18 cellular contexts compared by ENCODE assay signal in the genomic region with DNA sequence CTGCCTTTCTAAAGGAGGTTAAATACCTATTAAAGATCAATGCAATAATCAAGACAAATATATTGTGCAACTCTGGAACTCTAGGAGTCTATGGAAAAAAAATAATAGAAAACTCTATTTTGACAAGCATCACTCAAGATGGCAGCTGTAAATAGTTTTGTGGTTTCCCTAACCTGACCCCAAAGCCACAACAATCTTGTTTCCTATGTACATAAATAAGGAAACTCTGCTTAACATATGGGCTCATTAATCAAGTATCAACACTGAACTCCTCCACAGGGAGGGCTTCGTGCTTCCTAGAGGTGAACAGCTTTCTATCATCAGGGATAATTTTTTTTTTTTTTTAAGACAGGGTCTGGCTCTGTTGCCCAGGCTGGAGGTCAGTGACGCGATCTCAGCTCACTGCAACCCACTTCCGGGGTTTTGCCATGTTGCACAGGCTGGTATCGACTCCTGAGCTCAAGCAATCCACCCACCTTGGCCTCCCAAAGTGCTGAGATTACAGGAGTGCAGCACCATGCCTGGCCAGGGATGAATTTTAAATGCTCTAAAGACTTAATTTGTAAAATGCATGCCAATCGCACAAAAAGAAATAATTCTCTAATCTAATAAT.
DNase-seq lines count a peak whose midpoint lies in the region; ATAC-seq and TF ChIP-seq lines count a peak whose summit lies in the region.
"Had no signal": no experiment of that assay in that cellular context is flagged by ENCODE, and none has a peak within 500 bp of the region (broad histone marks: within the 10 kb centered on the region; RNA-seq: fewer than 3 reads in every experiment).

No MANE protein-coding gene starts in this region.

- TF ChIP-seq POLR2A in NB4 (IDR thresholded peaks at IDR 0.05; ENCODE audit: extremely low read depth, insufficient read length) = no peak

- H3K4me3 ChIP-seq in NB4 (ENCODE audit: low read depth, low read length) = no peak overlapping the region

- DNase-seq in stimulated activated naive CD8-positive, alpha-beta T cell treated with anti-CD3 and anti-CD28 coated beads, Interleukin-15, Interleukin-2, amounts not matched to agents 100 U/mL and 50 U/mL, for 24 hours = no peak
- peak; percentile 31 for DNase-seq in NB4 (ENCODE audit: low read depth)
- DNase-seq in central memory CD4-positive, alpha-beta T cell = peak; percentile 19
- DNase-seq: brain microvascular endothelial cell; HFFc6; left cardiac atrium; NCI-H1105 treated with DMSO at 0.1 percent for 48 hours; NCI-H748 treated with DMSO at 0.1 percent for 48 hours; occipital lobe; stimulated activated CD4-positive, alpha-beta T cell treated with anti-CD3 and anti-CD28 coated beads, Interleukin-4, amount 100 ng/mL, for 1 hour had no signal

- H3K27ac Mint-ChIP-seq in stimulated activated naive CD8-positive, alpha-beta T cell treated with anti-CD3 and anti-CD28 coated beads, Interleukin-15, Interleukin-2, amounts not matched to agents 100 ng/mL and 50 ng/mL, for 24 hours = peak overlapping the region; percentile 17
- H3K27ac Mint-ChIP-seq: HFFc6 had no signal

- no peaks in the 10 kb centered on the region for H3K9me3 Mint-ChIP-seq in stimulated activated naive CD8-positive, alpha-beta T cell treated with anti-CD3 and anti-CD28 coated beads, Interleukin-15, Interleukin-2, amounts not matched to agents 100 ng/mL and 50 ng/mL, for 24 hours
- H3K9me3 Mint-ChIP-seq: activated naive CD4-positive, alpha-beta T cell treated with anti-CD3 and anti-CD28 coated beads, Interleukin-2, amount 50 U/mL, for 72 hours; HFFc6 had no signal

- no peak for ATAC-seq in stimulated activated naive CD8-positive, alpha-beta T cell treated with anti-CD3 and anti-CD28 coated beads, Interleukin-15, Interleukin-2, amounts not matched to agents 100 U/mL and 50 U/mL, for 24 hours
- ATAC-seq in HG03039 (IDR thresholded peaks at IDR 0.05; ENCODE audit: unreplicated experiment) = no peak
- no peak for ATAC-seq in HG02981 (IDR thresholded peaks at IDR 0.05; ENCODE audit: unreplicated experiment)
- ATAC-seq in HG03097 (IDR thresholded peaks at IDR 0.05; ENCODE audit: low FRiP score, unreplicated experiment) = no peak
- ATAC-seq in HG03378 (IDR thresholded peaks at IDR 0.05; ENCODE audit: unreplicated experiment) = no peak
- ATAC-seq: activated naive CD4-positive, alpha-beta T cell treated with anti-CD3 and anti-CD28 coated beads, Interleukin-2, amount 50 U/mL, for 72 hours; HepG2; left cardiac atrium; SK-N-SH treated with all-trans-retinoic acid at 6 μM for 48 hours had no signal

- TF ChIP-seq CTCF in NB4 (IDR thresholded peaks at IDR 0.05; ENCODE audit: low read depth, low read length) = no peak

- no peaks in the 10 kb centered on the region for H3K27me3 Mint-ChIP-seq in stimulated activated naive CD8-positive, alpha-beta T cell treated with anti-CD3 and anti-CD28 coated beads, Interleukin-15, Interleukin-2, amounts not matched to agents 100 ng/mL and 50 ng/mL, for 24 hours

- no peak overlapping the region for H3K4me3 Mint-ChIP-seq in stimulated activated naive CD8-positive, alpha-beta T cell treated with anti-CD3 and anti-CD28 coated beads, Interleukin-15, Interleukin-2, amounts not matched to agents 100 ng/mL and 50 ng/mL, for 24 hours
- H3K4me3 Mint-ChIP-seq: HFFc6 had no signal

- peaks cover 79% of the 10 kb centered on the region for H3K36me3 Mint-ChIP-seq in stimulated activated naive CD8-positive, alpha-beta T cell treated with anti-CD3 and anti-CD28 coated beads, Interleukin-15, Interleukin-2, amounts not matched to agents 100 ng/mL and 50 ng/mL, for 24 hours (ENCODE audit: low read depth)

- H3K4me1 Mint-ChIP-seq in stimulated activated naive CD8-positive, alpha-beta T cell treated with anti-CD3 and anti-CD28 coated beads, Interleukin-15, Interleukin-2, amounts not matched to agents 100 ng/mL and 50 ng/mL, for 24 hours (ENCODE audit: low read depth) = peaks cover 47% of the 10 kb centered on the region
